ENCODE assay signal across 16 cellular contexts in the genomic region with DNA sequence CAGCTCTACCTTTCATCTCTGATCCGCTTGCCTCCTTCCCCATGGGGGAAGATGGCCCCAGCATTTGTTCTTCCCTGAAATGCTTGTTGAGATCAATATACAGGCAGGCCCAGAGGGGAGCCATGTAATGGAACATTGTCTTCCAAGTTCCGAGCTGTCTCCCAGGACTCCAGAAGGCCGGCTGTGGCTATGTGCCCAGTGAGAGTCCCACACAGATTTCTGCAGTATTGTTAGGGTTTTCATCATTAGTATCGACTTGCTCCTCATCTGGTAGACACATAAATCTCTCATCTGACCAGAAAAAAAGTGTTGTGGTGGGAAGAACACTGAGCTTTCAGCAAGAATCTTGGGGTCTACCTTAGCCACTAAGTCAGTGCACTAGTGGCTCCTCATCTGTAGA.
"Had no signal": no experiment of that assay in that cellular context is flagged by ENCODE, and none has a peak within 500 bp of the region (broad histone marks: within the 10 kb centered on the region; RNA-seq: fewer than 3 reads in every experiment).

No MANE protein-coding gene starts in this region.

- ATAC-seq: activated CD8-positive, alpha-beta T cell treated with anti-CD3 and anti-CD28 coated beads, Interleukin-2, amount 10 ng/mL, durations not matched to agents 7 days and 5 days; activated T-helper 17 cell treated with anti-CD3 and anti-CD28 coated beads, Interleukin-2, amount 50 U/mL, for 72 hours; left lobe of liver; pancreas; T-cell had no signal

- H3K9me3 ChIP-seq: pancreas had no signal

- H3K27me3 ChIP-seq: pancreas, upper lobe of left lung had no signal

- DNase-seq: activated CD4-positive, alpha-beta T cell treated with anti-CD3 and anti-CD28 coated beads for 4 hours; activated CD8-positive, alpha-beta T cell treated with anti-CD3 and anti-CD28 coated beads, Interleukin-2, amount 10 ng/mL, durations not matched to agents 7 days and 5 days; activated naive CD4-positive, alpha-beta T cell treated with anti-CD3 and anti-CD28 coated beads, Interleukin-2, amount 10 ng/mL, durations not matched to agents 7 days and 5 days; cerebellar nuclear complex; dermis blood vessel endothelial cell; endodermal cell; erythroblast; mesenchymal stem cell; pancreas; retina; small intestine; T-cell; upper lobe of left lung had no signal

- H3K36me3 Mint-ChIP-seq: activated naive CD4-positive, alpha-beta T cell treated with anti-CD3 and anti-CD28 coated beads, Interleukin-2, amount 10 ng/mL, durations not matched to agents 7 days and 5 days; T-cell had no signal

- H3K27ac Mint-ChIP-seq: activated CD8-positive, alpha-beta T cell treated with anti-CD3 and anti-CD28 coated beads, Interleukin-2, amount 10 ng/mL, durations not matched to agents 7 days and 5 days; activated naive CD4-positive, alpha-beta T cell treated with anti-CD3 and anti-CD28 coated beads, Interleukin-2, amount 10 ng/mL, durations not matched to agents 7 days and 5 days; activated T-helper 17 cell treated with anti-CD3 and anti-CD28 coated beads, Interleukin-2, amount 50 U/mL, for 72 hours; endodermal cell; T-cell had no signal

- H3K4me1 ChIP-seq: pancreas, upper lobe of left lung had no signal

- H3K9me3 Mint-ChIP-seq: activated naive CD4-positive, alpha-beta T cell treated with anti-CD3 and anti-CD28 coated beads, Interleukin-2, amount 10 ng/mL, durations not matched to agents 7 days and 5 days; activated T-helper 17 cell treated with anti-CD3 and anti-CD28 coated beads, Interleukin-2, amount 50 U/mL, for 72 hours; endodermal cell had no signal

- H3K4me3 ChIP-seq: pancreas, SK-N-MC, upper lobe of left lung had no signal

- H3K4me1 Mint-ChIP-seq: activated naive CD4-positive, alpha-beta T cell treated with anti-CD3 and anti-CD28 coated beads, Interleukin-2, amount 10 ng/mL, durations not matched to agents 7 days and 5 days; activated T-helper 17 cell treated with anti-CD3 and anti-CD28 coated beads, Interleukin-2, amount 50 U/mL, for 72 hours; T-cell had no signal

- H3K4me3 Mint-ChIP-seq: activated CD8-positive, alpha-beta T cell treated with anti-CD3 and anti-CD28 coated beads, Interleukin-2, amount 10 ng/mL, durations not matched to agents 7 days and 5 days; activated naive CD4-positive, alpha-beta T cell treated with anti-CD3 and anti-CD28 coated beads, Interleukin-2, amount 10 ng/mL, durations not matched to agents 7 days and 5 days; activated T-helper 17 cell treated with anti-CD3 and anti-CD28 coated beads, Interleukin-2, amount 50 U/mL, for 72 hours; endodermal cell; T-cell had no signal

- H3K36me3 ChIP-seq: pancreas, upper lobe of left lung had no signal

- H3K27ac ChIP-seq: pancreas, SK-N-MC, upper lobe of left lung had no signal
